Comparison of ENCODE assay signal across 10 cellular contexts in genomic region chr12:100675432-100675831, GRCh38.
A peak's percentile ranks its signal among the peaks of the same experiment; 100 is the strongest.
DNase-seq lines count a peak whose midpoint lies in the region; ATAC-seq, FAIRE-seq and TF ChIP-seq lines count a peak whose summit lies in the region.
"Had no signal": no experiment of that assay in that cellular context is flagged by ENCODE, and none has a peak within 500 bp of the region (broad histone marks: within the 10 kb centered on the region; RNA-seq: fewer than 3 reads in every experiment).

No MANE protein-coding gene starts in this region.

- H3K9me3 ChIP-seq in astrocyte (ENCODE audit: insufficient read depth, low read depth, low read length): no peaks in the 10 kb centered on the region
- no peaks in the 10 kb centered on the region for H3K9me3 ChIP-seq in mesenchymal stem cell (ENCODE audit: control insufficient read depth, low read length)
- no peaks in the 10 kb centered on the region for H3K9me3 ChIP-seq in sigmoid colon
- no peaks in the 10 kb centered on the region for H3K9me3 ChIP-seq in effector memory CD4-positive, alpha-beta T cell (ENCODE audit: control insufficient read depth, low read length)

- H2AFZ ChIP-seq in astrocyte (ENCODE audit: low read depth, low read length) (no peak overlapping the region), mesenchymal stem cell (ENCODE audit: low read depth, low read length) (no peak overlapping the region)

- no peak for TF ChIP-seq POLR2A in sigmoid colon (IDR thresholded peaks at IDR 0.05)

- no peaks in the 10 kb centered on the region for H3K79me1 ChIP-seq in mesenchymal stem cell (replicated peaks; ENCODE audit: low read length, poor library complexity, severe bottlenecking)

- H3K27me3 ChIP-seq in astrocyte (ENCODE audit: insufficient read depth, low read length): peaks cover under 1% of the 10 kb centered on the region
- peaks cover 5 to 38% of the 10 kb centered on the region in 2 experiments for H3K27me3 ChIP-seq in mesenchymal stem cell (ENCODE audit: control insufficient read depth in 1 of 2, insufficient read depth in 1 of 2, low read length in 2 of 2)
- no peaks in the 10 kb centered on the region for H3K27me3 ChIP-seq in sigmoid colon
- no peaks in the 10 kb centered on the region for H3K27me3 ChIP-seq in effector memory CD4-positive, alpha-beta T cell (replicated peaks; ENCODE audit: control insufficient read depth, insufficient read depth, low read length, poor library complexity, severe bottlenecking)

- no peak overlapping the region for H2BK5ac ChIP-seq in mesenchymal stem cell (ENCODE audit: low read depth, low read length, poor library complexity, severe bottlenecking)

- H3K9ac ChIP-seq in astrocyte (ENCODE audit: low read length) (no peak overlapping the region), mesenchymal stem cell (ENCODE audit: low read length) (no peak overlapping the region)

- H3K36me3 ChIP-seq in astrocyte (ENCODE audit: insufficient read depth, low read length) (no peaks in the 10 kb centered on the region), mesenchymal stem cell (ENCODE audit: control insufficient read depth in 1 of 2, insufficient read depth in 2 of 2, low read depth in 1 of 2, low read length in 2 of 2) (no peaks in the 10 kb centered on the region), sigmoid colon (no peaks in the 10 kb centered on the region)
- H3K36me3 ChIP-seq in effector memory CD4-positive, alpha-beta T cell (ENCODE audit: control insufficient read depth, insufficient read depth, low read length): no peaks in the 10 kb centered on the region

- H3K4me1 ChIP-seq in astrocyte (ENCODE audit: insufficient read depth, low read length): no peaks in the 10 kb centered on the region
- H3K4me1 ChIP-seq in mesenchymal stem cell (ENCODE audit: control insufficient read depth, insufficient read depth, low read depth, low read length): peaks cover 9% of the 10 kb centered on the region
- peaks cover 0 to 6% (median 0%) of the 10 kb centered on the region in 4 donors for H3K4me1 ChIP-seq in sigmoid colon
- no peaks in the 10 kb centered on the region for H3K4me1 ChIP-seq in effector memory CD4-positive, alpha-beta T cell (ENCODE audit: control insufficient read depth, insufficient read depth, low read length, poor library complexity, severe bottlenecking)

- peak overlapping the region; percentile 31 for H3K4me2 ChIP-seq in astrocyte (ENCODE audit: low read length)
- H3K4me2 ChIP-seq in mesenchymal stem cell (ENCODE audit: low read length, poor library complexity, severe bottlenecking): no peak overlapping the region

- intact Hi-C loops in sigmoid colon (cut with DNase I): no loop called here

- no peak for ATAC-seq in HG02840 (IDR thresholded peaks at IDR 0.05; ENCODE audit: low FRiP score, unreplicated experiment)
- no peak for ATAC-seq in stimulated activated effector memory CD8-positive, alpha-beta T cell treated with anti-CD3 and anti-CD28 coated beads, Interleukin-12 subunit alpha, Interleukin-12 subunit beta, amount 100 ng/mL, for 72 hours

- peaks cover 7% of the 10 kb centered on the region for H3K27me3 Mint-ChIP-seq in astrocyte (ENCODE audit: low read depth, unreplicated experiment)

- no peak overlapping the region for H3K4me3 ChIP-seq in astrocyte (ENCODE audit: insufficient read depth, low read depth, low read length)
- H3K4me3 ChIP-seq in mesenchymal stem cell (ENCODE audit: insufficient read depth in 1 of 2, low read depth in 1 of 2, low read length in 2 of 2): no peak overlapping the region
- H3K4me3 ChIP-seq in sigmoid colon: no peak overlapping the region
- H3K4me3 ChIP-seq in effector memory CD4-positive, alpha-beta T cell (ENCODE audit: insufficient read depth, low read depth, low read length, poor library complexity, severe bottlenecking): no peak overlapping the region

- no peak overlapping the region for H4K91ac ChIP-seq in mesenchymal stem cell (ENCODE audit: low read length)

- H4K20me1 ChIP-seq in astrocyte (ENCODE audit: insufficient read depth, low read length): no peaks in the 10 kb centered on the region

- H2BK15ac ChIP-seq in mesenchymal stem cell (ENCODE audit: low read depth, poor library complexity, severe bottlenecking): no peak overlapping the region

- H3K79me2 ChIP-seq in astrocyte (ENCODE audit: insufficient read depth, low read length): no peaks in the 10 kb centered on the region

- H3K14ac ChIP-seq in mesenchymal stem cell (ENCODE audit: low read length in 2 of 2): no peak overlapping the region

- no peak overlapping the region for H2AK5ac ChIP-seq in mesenchymal stem cell (ENCODE audit: low read length, severe bottlenecking)

- H2BK120ac ChIP-seq in mesenchymal stem cell (ENCODE audit: low read depth, low read length): no peak overlapping the region

- H3K23ac ChIP-seq in mesenchymal stem cell (ENCODE audit: low read length in 2 of 2): no peak overlapping the region

- H3K27ac Mint-ChIP-seq in astrocyte (ENCODE audit: unreplicated experiment): peak overlapping the region; percentile 84
- no peak overlapping the region for H3K27ac Mint-ChIP-seq in stimulated activated effector memory CD8-positive, alpha-beta T cell treated with anti-CD3 and anti-CD28 coated beads, Interleukin-12 subunit alpha, Interleukin-12 subunit beta, amount 100 ng/mL, for 72 hours

- H3K4me3 Mint-ChIP-seq in astrocyte (ENCODE audit: unreplicated experiment): no peak overlapping the region
- no peak overlapping the region for H3K4me3 Mint-ChIP-seq in stimulated activated effector memory CD8-positive, alpha-beta T cell treated with anti-CD3 and anti-CD28 coated beads, Interleukin-12 subunit alpha, Interleukin-12 subunit beta, amount 100 ng/mL, for 72 hours

- no peak for TF ChIP-seq EP300 in sigmoid colon (IDR thresholded peaks at IDR 0.05)

- no peaks in the 10 kb centered on the region for H3K36me3 Mint-ChIP-seq in astrocyte (ENCODE audit: low read depth, unreplicated experiment)
- no peaks in the 10 kb centered on the region for H3K36me3 Mint-ChIP-seq in stimulated activated effector memory CD8-positive, alpha-beta T cell treated with anti-CD3 and anti-CD28 coated beads, Interleukin-12 subunit alpha, Interleukin-12 subunit beta, amount 100 ng/mL, for 72 hours

- no peak overlapping the region for H3K4ac ChIP-seq in mesenchymal stem cell (ENCODE audit: low read depth in 1 of 2, low read length in 2 of 2)

- peaks cover 6% of the 10 kb centered on the region for H3K9me3 Mint-ChIP-seq in astrocyte (ENCODE audit: unreplicated experiment)
- H3K9me3 Mint-ChIP-seq in stimulated activated effector memory CD8-positive, alpha-beta T cell treated with anti-CD3 and anti-CD28 coated beads, Interleukin-12 subunit alpha, Interleukin-12 subunit beta, amount 100 ng/mL, for 72 hours: peaks cover 2% of the 10 kb centered on the region

- no peak for FAIRE-seq in astrocyte (lab: Jason Lieb, UNC)

- no peak overlapping the region for H4K8ac ChIP-seq in mesenchymal stem cell (ENCODE audit: low read length)

- H3K27ac ChIP-seq in astrocyte (ENCODE audit: low read depth, low read length): no peak overlapping the region
- H3K27ac ChIP-seq in mesenchymal stem cell (ENCODE audit: low read length, poor library complexity, severe bottlenecking): peak overlapping the region; percentile 46
- no peak overlapping the region for H3K27ac ChIP-seq in sigmoid colon
- no peak overlapping the region for H3K27ac ChIP-seq in effector memory CD4-positive, alpha-beta T cell (ENCODE audit: insufficient read depth, low read length, poor library complexity, severe bottlenecking)

- TF ChIP-seq CTCF in astrocyte (IDR thresholded peaks at IDR 0.05; ENCODE audit: insufficient read depth, low read depth, low read length): no peak
- no peak for TF ChIP-seq CTCF in sigmoid colon (IDR thresholded peaks at IDR 0.05)

- DNase-seq in DMS79 treated with DMSO at 0.1 percent for 48 hours (lab: John Stamatoyannopoulos, UW): peak; percentile 70
- peak; percentile 28 for DNase-seq in NCI-H1694 (lab: John Stamatoyannopoulos, UW)
- peak; percentile 34 for DNase-seq in astrocyte (ENCODE audit: low read depth)
- DNase-seq in mesenchymal stem cell: peak; percentile 64
- no peak for DNase-seq in sigmoid colon
- no peak for DNase-seq in stimulated activated effector memory CD8-positive, alpha-beta T cell treated with anti-CD3 and anti-CD28 coated beads, Interleukin-12 subunit alpha, Interleukin-12 subunit beta, amount 100 ng/mL, for 72 hours (ENCODE audit: low spot score in 2 of 2)
- no peak for DNase-seq in effector memory CD4-positive, alpha-beta T cell
- DNase-seq: activated CD8-positive, alpha-beta memory T cell treated with anti-CD3 and anti-CD28 coated beads, Interleukin-2, amount 50 U/mL, for 4 hours; NCI-H82 had no signal

- H3K4me1 Mint-ChIP-seq in astrocyte (ENCODE audit: low read depth, unreplicated experiment): peaks cover 10% of the 10 kb centered on the region
- no peaks in the 10 kb centered on the region for H3K4me1 Mint-ChIP-seq in stimulated activated effector memory CD8-positive, alpha-beta T cell treated with anti-CD3 and anti-CD28 coated beads, Interleukin-12 subunit alpha, Interleukin-12 subunit beta, amount 100 ng/mL, for 72 hours

- H3K18ac ChIP-seq in mesenchymal stem cell (ENCODE audit: low read depth in 1 of 2, low read length in 2 of 2): no peak overlapping the region

- WGBS in mesenchymal stem cell: 62% methylated on average over 2 of the region's 4 CpGs
- 34 to 44% methylated on average over 4 of the region's 4 CpGs for WGBS in sigmoid colon, 2 donors

- H2BK12ac ChIP-seq in mesenchymal stem cell (ENCODE audit: low read length in 2 of 2): no peak overlapping the region

Comparison
In these comparisons a context has a peak if more than half of its experiments do, and no peak if none do; other contexts are left out.
1. DNase-seq: peak in DMS79 treated with DMSO at 0.1 percent for 48 hours (single experiment), NCI-H1694 (single experiment), astrocyte (single experiment) and mesenchymal stem cell (single experiment); none in sigmoid colon (single experiment), stimulated activated effector memory CD8-positive, alpha-beta T cell treated with anti-CD3 and anti-CD28 coated beads, Interleukin-12 subunit alpha, Interleukin-12 subunit beta, amount 100 ng/mL, for 72 hours (0 of 2) and effector memory CD4-positive, alpha-beta T cell (0 of 3).